Comparison of ENCODE assay signal across 34 cellular contexts in genomic region chr2:162656516-162656915, GRCh38.
"Had no signal": no experiment of that assay in that cellular context is flagged by ENCODE, and none has a peak within 500 bp of the region (broad histone marks: within the 10 kb centered on the region; RNA-seq: fewer than 3 reads in every experiment).

No MANE protein-coding gene starts in this region.

- H3K27me3 ChIP-seq: MG63 had no signal

- H3K4me3 ChIP-seq: MG63 had no signal

- DNase-seq: Karpas-422, Kasumi-1, MG63, MM.1S, MV-4-11, NCI-H1048, NCI-H1092, NCI-H1092 treated with DMSO at 0.1 percent for 48 hours, NCI-H1105, NCI-H1105 treated with DMSO at 0.1 percent for 48 hours, NCI-H1417, NCI-H1417 treated with DMSO at 0.1 percent for 48 hours, NCI-H1436, NCI-H1436 treated with DMSO at 0.1 percent for 48 hours, NCI-H146, NCI-H1694, NCI-H1694 treated with DMSO at 0.1 percent for 48 hours, NCI-H187, NCI-H187 treated with DMSO at 0.1 percent for 48 hours, NCI-H1930, NCI-H2029, NCI-H2029 treated with DMSO at 0.1 percent for 48 hours, NCI-H2081 treated with DMSO at 0.1 percent for 48 hours, NCI-H2107, NCI-H2171, NCI-H2171 treated with DMSO at 0.1 percent for 48 hours, NCI-H2227 treated with DMSO at 0.1 percent for 48 hours, NCI-H226, NCI-H345, NCI-H446, NCI-H446 treated with DMSO at 0.1 percent for 48 hours, NCI-H510A, NCI-H510A treated with DMSO at 0.1 percent for 48 hours, NCI-H524 had no signal

- H3K36me3 ChIP-seq: MG63 had no signal

- H3K9me3 ChIP-seq: MG63 had no signal
